ENCODE assay signal across 8 cellular contexts in genomic region chr1:208132287-208132882, GRCh38.
DNase-seq lines count a peak whose midpoint lies in the region; ATAC-seq and TF ChIP-seq lines count a peak whose summit lies in the region.

No MANE protein-coding gene starts in this region.

- no peak for TF ChIP-seq POLR2A in breast epithelium (IDR thresholded peaks at IDR 0.05)

- H3K27ac ChIP-seq in breast epithelium: no peak overlapping the region

- peak; percentile 54 to 73 (median 69) for TF ChIP-seq CTCF in breast epithelium (IDR thresholded peaks at IDR 0.05)

- peaks cover 20% of the 10 kb centered on the region for H3K27me3 Mint-ChIP-seq in T-helper 2 cell treated with Interferon-gamma antibody and Interleukin-4, amounts not matched to agents 5 μg/mL and 100 μg/mL, for 36 hours (ENCODE audit: low read depth)

- peaks cover 4% of the 10 kb centered on the region for H3K4me1 Mint-ChIP-seq in T-helper 2 cell treated with Interferon-gamma antibody and Interleukin-4, amounts not matched to agents 5 μg/mL and 100 μg/mL, for 36 hours (ENCODE audit: low read depth)

- no peaks in the 10 kb centered on the region for H3K36me3 Mint-ChIP-seq in T-helper 2 cell treated with Interferon-gamma antibody and Interleukin-4, amounts not matched to agents 5 μg/mL and 100 μg/mL, for 36 hours (ENCODE audit: low read depth)

- no peaks in the 10 kb centered on the region for H3K36me3 ChIP-seq in breast epithelium

- peak overlapping the region in 2 of 3 donors; percentile 5 to 13 for H3K4me3 ChIP-seq in breast epithelium

- DNase-seq in NCI-H1436 (lab: John Stamatoyannopoulos, UW) (peak; percentile 81), NCI-H1436 treated with DMSO at 0.1 percent for 48 hours (lab: John Stamatoyannopoulos, UW) (no peak), NCI-H1092 treated with DMSO at 0.1 percent for 48 hours (lab: John Stamatoyannopoulos, UW) (peak; percentile 73), breast epithelium (ENCODE audit: low spot score in 2 of 2) (peak; percentile 66 to 78), iPS-NIHi7 (ENCODE audit: extremely low spot score) (peak; percentile 92)
- peak; percentile 25 for DNase-seq in T-helper 2 cell treated with Interferon-gamma antibody and Interleukin-4, amounts not matched to agents 5 μg/mL and 100 μg/mL, for 36 hours (ENCODE audit: low spot score)
- peak; percentile 53 for DNase-seq in stimulated activated CD4-positive, alpha-beta T cell treated with anti-CD3 and anti-CD28 coated beads, Interleukin-1b, Interleukin-23, amount 100 ng/mL, for 48 hours

- no peaks in the 10 kb centered on the region for H3K27me3 ChIP-seq in breast epithelium

- H3K4me1 ChIP-seq in breast epithelium: no peaks in the 10 kb centered on the region

- peak; percentile 84 for ATAC-seq in HG02610 (IDR thresholded peaks at IDR 0.05; ENCODE audit: unreplicated experiment)

- no peak overlapping the region for H3K27ac Mint-ChIP-seq in T-helper 2 cell treated with Interferon-gamma antibody and Interleukin-4, amounts not matched to agents 5 μg/mL and 100 μg/mL, for 36 hours

- H3K9me3 ChIP-seq in breast epithelium: no peaks in the 10 kb centered on the region

- no peak overlapping the region for H3K4me3 Mint-ChIP-seq in T-helper 2 cell treated with Interferon-gamma antibody and Interleukin-4, amounts not matched to agents 5 μg/mL and 100 μg/mL, for 36 hours

- intact Hi-C loops in breast epithelium (cut with DNase I; ENCODE audit: low total_unique reads): no loop called here

- H3K9me3 Mint-ChIP-seq in T-helper 2 cell treated with Interferon-gamma antibody and Interleukin-4, amounts not matched to agents 5 μg/mL and 100 μg/mL, for 36 hours: no peaks in the 10 kb centered on the region
